ENCODE assay signal across 18 cellular contexts in genomic region chr6:30547454-30547853, GRCh38. TPM values are rescaled to one million over a fixed set of nuclear protein-coding genes. Genes with fewer than 3 reads are reported as not detected.
DNase-seq lines count a peak whose midpoint lies in the region; ATAC-seq and TF ChIP-seq lines count a peak whose summit lies in the region.
"Had no signal": no experiment of that assay in that cellular context is flagged by ENCODE, and none has a peak within 500 bp of the region (broad histone marks: within the 10 kb centered on the region; RNA-seq: fewer than 3 reads in every experiment).

No MANE protein-coding gene starts in this region.

- peak overlapping the region; percentile 30 for H3K27ac Mint-ChIP-seq in central memory CD8-positive, alpha-beta T cell (ENCODE audit: low read depth)
- H3K27ac Mint-ChIP-seq in activated CD4-positive, alpha-beta T cell treated with anti-CD3 and anti-CD28 coated beads, Interleukin-2, amount 10 ng/mL, durations not matched to agents 7 days and 5 days = no peak overlapping the region
- H3K27ac Mint-ChIP-seq in WTC11 = no peak overlapping the region
- H3K27ac Mint-ChIP-seq: H9 had no signal

- ATAC-seq in central memory CD8-positive, alpha-beta T cell (replicated peaks; ENCODE audit: extremely low read depth, poor library complexity, severe bottlenecking) = no peak
- ATAC-seq in HG02588 (IDR thresholded peaks at IDR 0.05; ENCODE audit: unreplicated experiment) (no peak), WTC11 (no peak), HG02970 (IDR thresholded peaks at IDR 0.05; ENCODE audit: low FRiP score, unreplicated experiment) (no peak)
- ATAC-seq: CD8-positive, alpha-beta T cell; HepG2 had no signal

- in situ Hi-C loops in KBM-7 (cut with MboI; ENCODE audit: low pct_unique_long_range_greater_than_20kb, low sequenced_read_pairs) = no loop called here

- H3K27me3 Mint-ChIP-seq in central memory CD8-positive, alpha-beta T cell = no peaks in the 10 kb centered on the region
- H3K27me3 Mint-ChIP-seq in activated CD4-positive, alpha-beta T cell treated with anti-CD3 and anti-CD28 coated beads, Interleukin-2, amount 10 ng/mL, durations not matched to agents 7 days and 5 days = no peaks in the 10 kb centered on the region
- H3K27me3 Mint-ChIP-seq in WTC11 (ENCODE audit: low read depth) = no peaks in the 10 kb centered on the region

- CTCF ChIA-PET in activated CD4-positive, alpha-beta T cell treated with anti-CD3 and anti-CD28 coated beads, Interleukin-2, amount 10 ng/mL, durations not matched to agents 7 days and 5 days (lab: Charles Lee) = interaction anchor here (1.1 to 8.9 kb wide), 4 partner anchors 15 to 125 kb away, joined by 3 to 113 read pairs (median 6); partner anchors contain the start of gene DHX16
- CTCF ChIA-PET in WTC11 (lab: Charles Lee) = no interaction called here

- H3K4me1 Mint-ChIP-seq in central memory CD8-positive, alpha-beta T cell = peaks cover 26% of the 10 kb centered on the region
- peaks cover 23% of the 10 kb centered on the region for H3K4me1 Mint-ChIP-seq in activated CD4-positive, alpha-beta T cell treated with anti-CD3 and anti-CD28 coated beads, Interleukin-2, amount 10 ng/mL, durations not matched to agents 7 days and 5 days
- H3K4me1 Mint-ChIP-seq in WTC11 = peaks cover 2% of the 10 kb centered on the region

- peaks cover 38% of the 10 kb centered on the region for H3K36me3 Mint-ChIP-seq in central memory CD8-positive, alpha-beta T cell (ENCODE audit: insufficient read depth)
- H3K36me3 Mint-ChIP-seq in activated CD4-positive, alpha-beta T cell treated with anti-CD3 and anti-CD28 coated beads, Interleukin-2, amount 10 ng/mL, durations not matched to agents 7 days and 5 days (ENCODE audit: low read depth) = peaks cover 45% of the 10 kb centered on the region
- H3K36me3 Mint-ChIP-seq in WTC11 = peaks cover 31% of the 10 kb centered on the region

- DNase-seq in AML-193 (lab: John Stamatoyannopoulos, UW) (peak; percentile 71 to 79), KBM-7 (peak; percentile 32), NOMO-1 treated with dmso at 0.1 percent for 144 hours (lab: John Stamatoyannopoulos, UW; ENCODE audit: unreplicated experiment) (peak; percentile 2), WTC11 (ENCODE audit: low spot score) (no peak)
- DNase-seq in central memory CD8-positive, alpha-beta T cell (ENCODE audit: low spot score in 2 of 2) = no peak
- no peak for DNase-seq in activated CD4-positive, alpha-beta T cell treated with anti-CD3 and anti-CD28 coated beads, Interleukin-2, amount 10 ng/mL, durations not matched to agents 7 days and 5 days
- DNase-seq: ACHN; BE2C; CD8-positive, alpha-beta T cell; COR-L47; DMS153; DMS79 treated with DMSO at 0.1 percent for 48 hours; EL; GOT3; H9 had no signal

- no peak overlapping the region for H3K4me3 Mint-ChIP-seq in central memory CD8-positive, alpha-beta T cell
- no peak overlapping the region for H3K4me3 Mint-ChIP-seq in activated CD4-positive, alpha-beta T cell treated with anti-CD3 and anti-CD28 coated beads, Interleukin-2, amount 10 ng/mL, durations not matched to agents 7 days and 5 days
- H3K4me3 Mint-ChIP-seq in WTC11 = no peak overlapping the region
- H3K4me3 Mint-ChIP-seq: CD8-positive, alpha-beta T cell had no signal

- POLR2A ChIA-PET in activated CD4-positive, alpha-beta T cell treated with anti-CD3 and anti-CD28 coated beads, Interleukin-2, amount 10 ng/mL, durations not matched to agents 7 days and 5 days (lab: Charles Lee) = no interaction called here
- POLR2A ChIA-PET in WTC11 (lab: Charles Lee) = no interaction called here

- no peak for TF ChIP-seq CTCF in WTC11 (IDR thresholded peaks at IDR 0.05)

- no peaks in the 10 kb centered on the region for H3K9me3 Mint-ChIP-seq in central memory CD8-positive, alpha-beta T cell
- H3K9me3 Mint-ChIP-seq in activated CD4-positive, alpha-beta T cell treated with anti-CD3 and anti-CD28 coated beads, Interleukin-2, amount 10 ng/mL, durations not matched to agents 7 days and 5 days = no peaks in the 10 kb centered on the region
- H3K9me3 Mint-ChIP-seq in WTC11 = no peaks in the 10 kb centered on the region
- H3K9me3 Mint-ChIP-seq: CD8-positive, alpha-beta T cell; H9 had no signal

TF ChIP-seq in WTC11, 78 proteins besides CTCF, POLR2A, EP300 and RAD21:
- TF ChIP-seq ZBTB43 (CRISPR knock-in tag; IDR thresholded peaks at IDR 0.05) (no peak), IRF2 (CRISPR knock-in tag; IDR thresholded peaks at IDR 0.05; ENCODE audit: borderline replicate concordance, low read depth) (no peak), ATF3 (CRISPR knock-in tag; conservative IDR thresholded peaks at IDR 0.05) (no peak), MYBL2 (CRISPR knock-in tag; IDR thresholded peaks at IDR 0.05) (no peak), JAZF1 (CRISPR knock-in tag; IDR thresholded peaks at IDR 0.05) (no peak), FOXJ3 (CRISPR knock-in tag; IDR thresholded peaks at IDR 0.05; ENCODE audit: borderline replicate concordance) (no peak), RORB (CRISPR knock-in tag; IDR thresholded peaks at IDR 0.05) (no peak), KAT7 (CRISPR knock-in tag; IDR thresholded peaks at IDR 0.05; ENCODE audit: borderline replicate concordance) (no peak), TP53 (CRISPR knock-in tag; IDR thresholded peaks at IDR 0.05) (no peak), NFE2L1 (CRISPR knock-in tag; IDR thresholded peaks at IDR 0.05) (no peak)
- TF ChIP-seq, protein P1, sequence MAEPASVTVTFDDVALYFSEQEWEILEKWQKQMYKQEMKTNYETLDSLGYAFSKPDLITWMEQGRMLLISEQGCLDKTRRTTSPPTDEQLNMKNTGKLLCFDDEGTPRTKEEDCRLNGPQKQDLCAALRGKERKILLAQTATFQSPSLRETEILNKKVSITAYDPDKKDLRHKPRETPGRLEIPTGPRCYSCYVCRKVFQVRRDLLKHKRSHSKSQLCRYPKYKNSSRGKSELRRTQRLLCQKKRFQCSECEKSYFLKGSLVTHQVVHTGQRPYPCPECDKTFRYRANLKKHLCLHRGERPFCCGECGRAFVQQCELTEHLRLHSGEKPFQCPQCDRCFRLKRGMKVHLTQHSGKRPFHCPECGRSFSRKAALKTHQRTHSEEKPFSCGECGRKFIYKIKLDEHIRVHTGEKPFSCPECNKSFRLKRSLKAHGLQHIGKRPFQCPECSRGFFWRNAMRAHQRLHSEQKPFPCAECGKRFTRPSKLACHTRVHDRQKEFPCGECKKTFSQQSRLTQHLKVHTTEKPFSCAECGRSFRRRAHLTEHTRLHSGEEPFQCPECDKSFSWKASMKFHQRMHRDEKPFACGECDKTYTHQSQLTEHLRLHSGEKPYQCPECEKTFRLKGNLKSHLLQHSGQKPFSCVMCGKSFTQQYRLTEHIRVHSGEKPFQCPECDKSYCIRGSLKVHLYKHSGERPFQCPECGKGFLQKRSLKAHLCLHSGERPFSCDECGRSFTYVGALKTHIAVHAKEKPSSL (CRISPR knock-in tag; conservative IDR thresholded peaks at IDR 0.05) = no peak

RNA-seq across cellular contexts. Expression of gene GNL1, which starts 8.8 kb away (rescaled TPM):
- total RNA-seq in activated CD4-positive, alpha-beta T cell treated with anti-CD3 and anti-CD28 coated beads, Interleukin-2, amount 10 ng/mL, durations not matched to agents 7 days and 5 days = 10 to 100 TPM; 51.5 to 59.9 TPM
- total RNA-seq in WTC11 (2021) = 69.1 to 85.7 TPM (median 72.8 TPM) in 3 replicates

RNA-seq across cellular contexts. Expression of gene PRR3, which starts 9.6 kb away (rescaled TPM):
- 10 to 100 TPM; 16.0 to 22.2 TPM for total RNA-seq in activated CD4-positive, alpha-beta T cell treated with anti-CD3 and anti-CD28 coated beads, Interleukin-2, amount 10 ng/mL, durations not matched to agents 7 days and 5 days
- 10.1 to 13.1 TPM (median 10.8 TPM) in 3 replicates for total RNA-seq in WTC11 (2021)

RNA-seq across cellular contexts. Expression of gene ABCF1, which starts 23.8 kb away (rescaled TPM):
- total RNA-seq in activated CD4-positive, alpha-beta T cell treated with anti-CD3 and anti-CD28 coated beads, Interleukin-2, amount 10 ng/mL, durations not matched to agents 7 days and 5 days = 10 to 100 TPM; 72.2 to 78.0 TPM
- total RNA-seq in WTC11 (2021) = 98.7 to 102 TPM (median 101 TPM) in 3 replicates

RNA-seq across cellular contexts. Expression of gene HLA-E, which starts 58.1 kb away (rescaled TPM):
- 100 to 1,000 TPM; 706 to 753 TPM for total RNA-seq in activated CD4-positive, alpha-beta T cell treated with anti-CD3 and anti-CD28 coated beads, Interleukin-2, amount 10 ng/mL, durations not matched to agents 7 days and 5 days
- total RNA-seq in WTC11 (2021) = 44.6 to 49.0 TPM (median 44.7 TPM) in 3 replicates

Comparison
In these comparisons a context has a peak if more than half of its experiments do, and no peak if none do; other contexts are left out.
1. DNase-seq: peak in AML-193 (2 of 2), KBM-7 (single experiment) and NOMO-1 treated with dmso at 0.1 percent for 144 hours (single experiment); none in central memory CD8-positive, alpha-beta T cell (0 of 2), activated CD4-positive, alpha-beta T cell treated with anti-CD3 and anti-CD28 coated beads, Interleukin-2, amount 10 ng/mL, durations not matched to agents 7 days and 5 days (single experiment) and WTC11 (single experiment).